ENCODE assay signal across 9 cellular contexts in genomic region chr10:22655312-22655973, GRCh38. TPM values are rescaled to one million over a fixed set of nuclear protein-coding genes. Genes with fewer than 3 reads are reported as not detected.
A peak's percentile ranks its signal among the peaks of the same experiment; 100 is the strongest.
DNase-seq lines count a peak whose midpoint lies in the region; ATAC-seq and TF ChIP-seq lines count a peak whose summit lies in the region.
"Had no signal": no experiment of that assay in that cellular context is flagged by ENCODE, and none has a peak within 500 bp of the region (broad histone marks: within the 10 kb centered on the region; RNA-seq: fewer than 3 reads in every experiment).

No MANE protein-coding gene starts in this region.

- peaks cover 16% of the 10 kb centered on the region for H3K4me1 Mint-ChIP-seq in progenitor cell of endocrine pancreas (ENCODE audit: low read depth)

- no peak overlapping the region for H3K9ac ChIP-seq in OCI-LY3 (ENCODE audit: low read length)

- DNase-seq in caudate nucleus (lab: John Stamatoyannopoulos, UW), result no peak
- no peak for DNase-seq in progenitor cell of endocrine pancreas (ENCODE audit: low spot score, unreplicated experiment)
- no peak for DNase-seq in HT-29 (ENCODE audit: low spot score)
- DNase-seq: activated CD8-positive, alpha-beta memory T cell treated with anti-CD3 and anti-CD28 coated beads for 24 hours; testis had no signal

- peaks cover 35% of the 10 kb centered on the region for H3K4me1 ChIP-seq in OCI-LY3 (ENCODE audit: low read length)

- no peaks in the 10 kb centered on the region for H3K36me3 Mint-ChIP-seq in progenitor cell of endocrine pancreas (ENCODE audit: insufficient read depth)

- peak; percentile 43 for ATAC-seq in GM18502 (IDR thresholded peaks at IDR 0.05; ENCODE audit: poor library complexity, unreplicated experiment)
- ATAC-seq in GM19035 (IDR thresholded peaks at IDR 0.05; ENCODE audit: unreplicated experiment), result no peak
- no peak for ATAC-seq in GM21576 (IDR thresholded peaks at IDR 0.05; ENCODE audit: unreplicated experiment)

- peak overlapping the region; percentile 37 for H3K4me2 ChIP-seq in OCI-LY3 (ENCODE audit: low read length)

- no peaks in the 10 kb centered on the region for H3K27me3 ChIP-seq in OCI-LY3 (ENCODE audit: low read depth, low read length)
- H3K27me3 ChIP-seq: testis had no signal

- no peaks in the 10 kb centered on the region for H3K27me3 Mint-ChIP-seq in progenitor cell of endocrine pancreas

- H3K4me3 ChIP-seq in OCI-LY3 (ENCODE audit: low read length), result no peak overlapping the region
- H3K4me3 ChIP-seq: testis had no signal

- H3K27ac ChIP-seq in OCI-LY3 (ENCODE audit: low read length) (no peak overlapping the region), caudate nucleus (ENCODE audit: low read depth, low read length) (peak overlapping the region; percentile 30)
- H3K27ac ChIP-seq: testis had no signal

- H3K27ac Mint-ChIP-seq in progenitor cell of endocrine pancreas, result peak overlapping the region; percentile 42

- H3K36me3 ChIP-seq in OCI-LY3 (replicated peaks; ENCODE audit: low read depth, low read length), result peaks cover 2% of the 10 kb centered on the region

- H2AFZ ChIP-seq in OCI-LY3 (ENCODE audit: low read depth, low read length), result no peak overlapping the region

- H3K79me2 ChIP-seq in OCI-LY3 (ENCODE audit: low read length), result peaks cover 33% of the 10 kb centered on the region

- no peaks in the 10 kb centered on the region for H3K9me3 Mint-ChIP-seq in progenitor cell of endocrine pancreas (ENCODE audit: low read depth)

- H4K20me1 ChIP-seq in OCI-LY3 (ENCODE audit: insufficient read depth, low read length), result peaks cover 39% of the 10 kb centered on the region; the same call in 1 of the 2 replicates

- no peaks in the 10 kb centered on the region for H3K9me3 ChIP-seq in OCI-LY3 (ENCODE audit: insufficient read depth, low read length)
- H3K9me3 ChIP-seq: testis had no signal

- no peak overlapping the region for H3K4me3 Mint-ChIP-seq in progenitor cell of endocrine pancreas (ENCODE audit: low read depth)

- TF ChIP-seq CTCF in OCI-LY3 (IDR thresholded peaks at IDR 0.05; ENCODE audit: low read depth, low read length), result no peak
- TF ChIP-seq CTCF in progenitor cell of endocrine pancreas (IDR thresholded peaks at IDR 0.05; ENCODE audit: unreplicated experiment), result no peak

RNA-seq across cellular contexts. Expression of gene PIP4K2A, which starts 58.9 kb away (rescaled TPM):
- 22.4 and 26.7 TPM in 2 replicates for total RNA-seq in progenitor cell of endocrine pancreas
- 5.0 and 9.7 TPM in 2 replicates for total RNA-seq in HT-29 (2014; rRNA removed; shearing (Covaris generic))
